8 cellular contexts compared by ENCODE assay signal in the genomic region with DNA sequence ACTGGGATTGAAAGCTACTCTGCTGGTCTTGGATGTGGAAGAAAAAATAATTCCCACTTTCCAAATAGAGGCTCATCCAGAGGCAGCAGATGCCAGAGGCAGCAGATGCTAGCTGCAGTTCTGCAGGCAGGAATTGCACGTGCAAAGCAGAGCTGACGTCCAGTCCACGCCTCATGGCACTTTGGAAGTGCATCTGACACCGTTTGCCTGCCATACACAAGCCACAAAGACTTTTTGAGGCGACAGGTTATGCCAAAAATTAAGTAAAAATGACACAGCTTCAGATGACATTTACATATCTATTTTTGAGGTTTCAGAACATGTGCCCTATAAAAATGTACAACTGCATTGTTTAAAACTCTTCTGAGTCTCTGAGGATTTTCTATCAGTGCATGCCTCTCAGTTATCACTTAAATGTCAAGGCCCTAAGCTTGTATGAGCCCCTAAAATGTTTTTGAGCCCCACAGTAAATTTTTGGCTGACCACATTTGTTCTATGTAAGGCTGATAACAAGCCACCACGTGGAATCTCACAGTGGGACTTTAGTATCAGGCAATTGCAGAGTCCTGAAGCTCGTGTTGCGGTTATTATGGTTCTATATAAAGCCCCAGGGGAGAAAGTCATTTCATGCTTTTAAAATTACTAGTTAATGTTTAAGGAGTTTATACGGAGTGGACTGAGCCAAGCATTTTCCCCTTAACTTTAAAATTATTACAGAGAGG.
DNase-seq lines count a peak whose midpoint lies in the region; ATAC-seq and TF ChIP-seq lines count a peak whose summit lies in the region.

No MANE protein-coding gene starts in this region.

- H3K9me3 Mint-ChIP-seq in stimulated activated effector memory CD8-positive, alpha-beta T cell treated with anti-CD3 and anti-CD28 coated beads, Interleukin-12 subunit alpha, Interleukin-12 subunit beta, amount 100 ng/mL, for 72 hours = no peaks in the 10 kb centered on the region
- no peaks in the 10 kb centered on the region for H3K9me3 Mint-ChIP-seq in endothelial cell (ENCODE audit: unreplicated experiment)

- TF ChIP-seq CTCF in cardiac fibroblast (IDR thresholded peaks at IDR 0.05; ENCODE audit: low read depth, low read length) = no peak
- no peak for TF ChIP-seq CTCF in endothelial cell (IDR thresholded peaks at IDR 0.05; ENCODE audit: unreplicated experiment)

- peak overlapping the region; percentile 83 for H3K27ac Mint-ChIP-seq in stimulated activated effector memory CD8-positive, alpha-beta T cell treated with anti-CD3 and anti-CD28 coated beads, Interleukin-12 subunit alpha, Interleukin-12 subunit beta, amount 100 ng/mL, for 72 hours
- no peak overlapping the region for H3K27ac Mint-ChIP-seq in endothelial cell (ENCODE audit: unreplicated experiment)

- no peak overlapping the region for H3K4me3 ChIP-seq in cardiac fibroblast (replicated peaks in 1 of 2; ENCODE audit: low read depth in 2 of 2, low read length in 2 of 2)

- ATAC-seq in GM21367 (IDR thresholded peaks at IDR 0.05; ENCODE audit: unreplicated experiment) (peak; percentile 70), HG03571 (IDR thresholded peaks at IDR 0.05; ENCODE audit: unreplicated experiment) (peak; percentile 76)
- ATAC-seq in stimulated activated effector memory CD8-positive, alpha-beta T cell treated with anti-CD3 and anti-CD28 coated beads, Interleukin-12 subunit alpha, Interleukin-12 subunit beta, amount 100 ng/mL, for 72 hours = peak; percentile 86

- no peaks in the 10 kb centered on the region for H3K36me3 Mint-ChIP-seq in stimulated activated effector memory CD8-positive, alpha-beta T cell treated with anti-CD3 and anti-CD28 coated beads, Interleukin-12 subunit alpha, Interleukin-12 subunit beta, amount 100 ng/mL, for 72 hours
- H3K36me3 Mint-ChIP-seq in endothelial cell (ENCODE audit: low read depth, unreplicated experiment) = no peaks in the 10 kb centered on the region

- peaks cover 42% of the 10 kb centered on the region for H3K4me1 Mint-ChIP-seq in stimulated activated effector memory CD8-positive, alpha-beta T cell treated with anti-CD3 and anti-CD28 coated beads, Interleukin-12 subunit alpha, Interleukin-12 subunit beta, amount 100 ng/mL, for 72 hours
- no peaks in the 10 kb centered on the region for H3K4me1 Mint-ChIP-seq in endothelial cell (ENCODE audit: unreplicated experiment)

- H3K27me3 Mint-ChIP-seq in endothelial cell (ENCODE audit: unreplicated experiment) = peaks cover 2% of the 10 kb centered on the region

- peak overlapping the region; percentile 47 for H3K4me3 Mint-ChIP-seq in stimulated activated effector memory CD8-positive, alpha-beta T cell treated with anti-CD3 and anti-CD28 coated beads, Interleukin-12 subunit alpha, Interleukin-12 subunit beta, amount 100 ng/mL, for 72 hours
- H3K4me3 Mint-ChIP-seq in endothelial cell (ENCODE audit: unreplicated experiment) = no peak overlapping the region

- DNase-seq in EL (peak; percentile 92), cardiac fibroblast (ENCODE audit: low read depth in 2 of 2) (peak; percentile 67 to 82), endothelial cell (ENCODE audit: low spot score) (no peak), HK-2 (ENCODE audit: unreplicated experiment) (no peak), globus pallidus (ENCODE audit: low spot score) (no peak)
- no peak for DNase-seq in stimulated activated effector memory CD8-positive, alpha-beta T cell treated with anti-CD3 and anti-CD28 coated beads, Interleukin-12 subunit alpha, Interleukin-12 subunit beta, amount 100 ng/mL, for 72 hours (ENCODE audit: low spot score in 2 of 2)

Comparison
In these comparisons a context has a peak if more than half of its experiments do, and no peak if none do; other contexts are left out.
1. DNase-seq: peak in EL (single experiment) and cardiac fibroblast (2 of 2); none in stimulated activated effector memory CD8-positive, alpha-beta T cell treated with anti-CD3 and anti-CD28 coated beads, Interleukin-12 subunit alpha, Interleukin-12 subunit beta, amount 100 ng/mL, for 72 hours (0 of 2), endothelial cell (single experiment), HK-2 (single experiment) and globus pallidus (single experiment).
2. Peak in every context shown above with its lines, with median percentiles within 50 percentile points of each other: ATAC-seq.